ENCODE assay signal across 8 cellular contexts in genomic region chr2:118774458-118775133, GRCh38.
A peak's percentile ranks its signal among the peaks of the same experiment; 100 is the strongest.
DNase-seq lines count a peak whose midpoint lies in the region; FAIRE-seq and TF ChIP-seq lines count a peak whose summit lies in the region.

No MANE protein-coding gene starts in this region.

- DNase-seq in activated naive CD4-positive, alpha-beta T cell treated with anti-CD3 and anti-CD28 coated beads, Interleukin-2, amount 10 ng/mL, durations not matched to agents 7 days and 5 days = peak; percentile 25
- no peak for DNase-seq in activated naive CD4-positive, alpha-beta T cell (lab: John Stamatoyannopoulos, UW)
- DNase-seq in RWPE1 (ENCODE audit: low spot score) (peak; percentile 60), midbrain (lab: John Stamatoyannopoulos, UW) (peak; percentile 16), thyroid gland (peak; percentile 52 to 55), HCEC 1CT (no peak), D721Med (ENCODE audit: insufficient read length, low spot score) (no peak)

- no peak overlapping the region for H3K9ac ChIP-seq in endocrine pancreas (ENCODE audit: control insufficient read depth, insufficient read depth, low read length)

- 1 to 3% methylated on average over 37 to 45 of the region's 45 CpGs for WGBS in thyroid gland, 2 donors

- CTCF ChIA-PET in activated naive CD4-positive, alpha-beta T cell treated with anti-CD3 and anti-CD28 coated beads, Interleukin-2, amount 10 ng/mL, durations not matched to agents 7 days and 5 days (lab: Charles Lee) = no interaction called here
- CTCF ChIA-PET in RWPE1 (lab: Yijun Ruan, JAX) = interaction anchor here (0.6 to 1.2 kb wide), 2 partner anchors 11 to 47 kb away, joined by 3 read pairs; no protein-coding TSS in a partner anchor

- H3K4me1 ChIP-seq in endocrine pancreas (ENCODE audit: control insufficient read depth, insufficient read depth, low read length) (peaks cover 3% of the 10 kb centered on the region), thyroid gland (no peaks in the 10 kb centered on the region)

- H3K9me3 Mint-ChIP-seq in activated naive CD4-positive, alpha-beta T cell treated with anti-CD3 and anti-CD28 coated beads, Interleukin-2, amount 10 ng/mL, durations not matched to agents 7 days and 5 days = no peaks in the 10 kb centered on the region

- intact Hi-C loops in thyroid gland (cut with DNase I) = no loop called here

- peaks cover 32% of the 10 kb centered on the region for H3K27me3 Mint-ChIP-seq in activated naive CD4-positive, alpha-beta T cell treated with anti-CD3 and anti-CD28 coated beads, Interleukin-2, amount 10 ng/mL, durations not matched to agents 7 days and 5 days

- no peak for FAIRE-seq in D721Med (lab: Jason Lieb, UNC)

- H3K4me3 Mint-ChIP-seq in activated naive CD4-positive, alpha-beta T cell treated with anti-CD3 and anti-CD28 coated beads, Interleukin-2, amount 10 ng/mL, durations not matched to agents 7 days and 5 days = no peak overlapping the region

- TF ChIP-seq CTCF in RWPE1 (conservative IDR thresholded peaks at IDR 0.05; ENCODE audit: low read depth) (no peak), thyroid gland (IDR thresholded peaks at IDR 0.05) (no peak), D721Med (IDR thresholded peaks at IDR 0.05; ENCODE audit: insufficient read depth, missing control alignments) (no peak)

- H3K4me3 ChIP-seq in endocrine pancreas (ENCODE audit: control insufficient read depth, insufficient read depth, low read length) (peak overlapping the region; percentile 43), thyroid gland (replicated peaks in 1 of 3) (peak overlapping the region in 2 of 3 donors; percentile 22 to 23)

- H3K36me3 ChIP-seq in endocrine pancreas (ENCODE audit: control insufficient read depth, insufficient read depth, low read length) = no peaks in the 10 kb centered on the region
- no peaks in the 10 kb centered on the region for H3K36me3 ChIP-seq in thyroid gland

- H3K27ac ChIP-seq in RWPE1 (no peak overlapping the region), thyroid gland (no peak overlapping the region)

- TF ChIP-seq POLR2A in thyroid gland (IDR thresholded peaks at IDR 0.05) = no peak

- POLR2A ChIA-PET in RWPE1 (lab: Yijun Ruan, JAX; ENCODE audit: low non-redundant PET) = no interaction called here

- H3K36me3 Mint-ChIP-seq in activated naive CD4-positive, alpha-beta T cell treated with anti-CD3 and anti-CD28 coated beads, Interleukin-2, amount 10 ng/mL, durations not matched to agents 7 days and 5 days = no peaks in the 10 kb centered on the region

- H3K4me1 Mint-ChIP-seq in activated naive CD4-positive, alpha-beta T cell treated with anti-CD3 and anti-CD28 coated beads, Interleukin-2, amount 10 ng/mL, durations not matched to agents 7 days and 5 days = peaks cover 3% of the 10 kb centered on the region

- peaks cover 2% of the 10 kb centered on the region for H3K27me3 ChIP-seq in endocrine pancreas (ENCODE audit: control insufficient read depth, insufficient read depth, low read length)
- no peaks in the 10 kb centered on the region for H3K27me3 ChIP-seq in thyroid gland

- H3K9me3 ChIP-seq in endocrine pancreas (ENCODE audit: control insufficient read depth, low read length) (no peaks in the 10 kb centered on the region), thyroid gland (no peaks in the 10 kb centered on the region)

- no peak overlapping the region for H3K27ac Mint-ChIP-seq in activated naive CD4-positive, alpha-beta T cell treated with anti-CD3 and anti-CD28 coated beads, Interleukin-2, amount 10 ng/mL, durations not matched to agents 7 days and 5 days

Comparison
In these comparisons a context has a peak if more than half of its experiments do, and no peak if none do; other contexts are left out.
1. DNase-seq: peak in activated naive CD4-positive, alpha-beta T cell treated with anti-CD3 and anti-CD28 coated beads, Interleukin-2, amount 10 ng/mL, durations not matched to agents 7 days and 5 days (single experiment), RWPE1 (single experiment), midbrain (single experiment) and thyroid gland (2 of 2); none in activated naive CD4-positive, alpha-beta T cell (0 of 4), HCEC 1CT (single experiment) and D721Med (single experiment).